ENCODE assay signal across 22 cellular contexts in genomic region chrX:134569306-134569705, GRCh38.
DNase-seq lines count a peak whose midpoint lies in the region; ATAC-seq, FAIRE-seq and TF ChIP-seq lines count a peak whose summit lies in the region.
"Had no signal": no experiment of that assay in that cellular context is flagged by ENCODE, and none has a peak within 500 bp of the region (broad histone marks: within the 10 kb centered on the region; RNA-seq: fewer than 3 reads in every experiment).

No MANE protein-coding gene starts in this region.

- H3K4me1 ChIP-seq in K562 (replicated peaks in 1 of 2; ENCODE audit: control insufficient read depth in 2 of 2, insufficient read depth in 2 of 2, low read length in 2 of 2) (peaks cover 0 to 13% of the 10 kb centered on the region in 2 experiments; a peak in 2 of 5 replicates), HAP-1 (peaks cover 4% of the 10 kb centered on the region; the same call in 1 of the 2 replicates)

- peaks cover 49% of the 10 kb centered on the region for H3K4me1 Mint-ChIP-seq in HFFc6 (ENCODE audit: low read depth)
- peaks cover 3% of the 10 kb centered on the region for H3K4me1 Mint-ChIP-seq in progenitor cell of endocrine pancreas (ENCODE audit: low read depth)
- H3K4me1 Mint-ChIP-seq: CD4-positive, CD25-positive, alpha-beta regulatory T cell; CD8-positive, alpha-beta memory T cell had no signal

- TF ChIP-seq EP300 in K562 (IDR thresholded peaks at IDR 0.05; ENCODE audit: low read length): no peak

- CTCF ChIA-PET in K562 (lab: Yijun Ruan, JAX; ENCODE audit: low intra/inter-chr PET ratio): interaction anchor here (0.7 kb wide), 1 partner anchor 124 kb away, joined by 3 read pairs; no protein-coding TSS in a partner anchor

- H3K36me3 Mint-ChIP-seq in HFFc6 (ENCODE audit: low read depth): no peaks in the 10 kb centered on the region
- no peaks in the 10 kb centered on the region for H3K36me3 Mint-ChIP-seq in progenitor cell of endocrine pancreas (ENCODE audit: insufficient read depth)
- H3K36me3 Mint-ChIP-seq: CD4-positive, CD25-positive, alpha-beta regulatory T cell; CD8-positive, alpha-beta memory T cell; IgD-negative memory B cell had no signal

- FAIRE-seq in K562 (lab: Jason Lieb, UNC): no peak
- FAIRE-seq: D721Med, G401.6, GM12892, GM18507, HTR-8/SVneo had no signal

- peak overlapping the region; percentile 25; the same call in 1 of the 2 replicates for H3K4me2 ChIP-seq in K562 (ENCODE audit: insufficient read depth, low read length)

- intact Hi-C loops in K562 (cut with micrococcal nuclease): no loop called here

- H3K4me3 ChIP-seq in K562 (no peak overlapping the region), HAP-1 (no peak overlapping the region)
- H3K4me3 ChIP-seq: GM23248 had no signal

- H3K36me3 ChIP-seq in K562 (ENCODE audit: control insufficient read depth, insufficient read depth, low read length) (no peaks in the 10 kb centered on the region), HAP-1 (replicated peaks) (no peaks in the 10 kb centered on the region)
- H3K36me3 ChIP-seq: BE2C had no signal

- H3K9me3 Mint-ChIP-seq in HFFc6 (no peaks in the 10 kb centered on the region), progenitor cell of endocrine pancreas (ENCODE audit: low read depth) (peaks cover 8% of the 10 kb centered on the region)
- H3K9me3 Mint-ChIP-seq: IgD-negative memory B cell had no signal

- POLR2A ChIA-PET in K562 (lab: Yijun Ruan, JAX): interaction anchor here (0.7 kb wide), 1 partner anchor 57 kb away, joined by 3 read pairs; no protein-coding TSS in a partner anchor

- H3K27ac ChIP-seq in K562 (ENCODE audit: extremely low read depth, low read depth, low read length): peak overlapping the region; percentile 46; the same call in 1 of the 3 replicates
- H3K27ac ChIP-seq: GM23248 had no signal

- in situ Hi-C loops in K562 (cut with MboI): no loop called here
- in situ Hi-C loops in HAP-1 (cut with MboI; ENCODE audit: low sequenced_read_pairs): no loop called here

- WGBS in K562 (ENCODE audit: insufficient coverage, low coverage, missing lambda C conversion rate): 5% methylated on average over 3 of the region's 3 CpGs

- ATAC-seq in K562 (peak; percentile 83), HG02840 (IDR thresholded peaks at IDR 0.05; ENCODE audit: low FRiP score, unreplicated experiment) (no peak)

- no peak for TF ChIP-seq POLR2A in K562 (conservative IDR thresholded peaks at IDR 0.05)

- H4K20me1 ChIP-seq in K562 (replicated peaks; ENCODE audit: control insufficient read depth, insufficient read depth, low read length): no peaks in the 10 kb centered on the region

- no peaks in the 10 kb centered on the region for H3K9me1 ChIP-seq in K562 (ENCODE audit: control insufficient read depth, insufficient read depth, low read length)

- no peak overlapping the region for H3K9ac ChIP-seq in K562 (ENCODE audit: insufficient read depth in 1 of 2, low read depth in 2 of 2, low read length in 2 of 2)
- H3K9ac ChIP-seq: GM23248 had no signal

- no peaks in the 10 kb centered on the region for H3K79me2 ChIP-seq in K562 (ENCODE audit: control insufficient read depth, insufficient read depth, low read length)

- no peak for TF ChIP-seq CTCF in HFFc6 (IDR thresholded peaks at IDR 0.05)
- no peak for TF ChIP-seq CTCF in K562 (IDR thresholded peaks at IDR 0.05 in 2 of 3, conservative IDR thresholded peaks at IDR 0.05 in 1 of 3; ENCODE audit: insufficient read depth in 2 of 3, low read depth in 1 of 3, low read length in 3 of 3)
- TF ChIP-seq CTCF in progenitor cell of endocrine pancreas (IDR thresholded peaks at IDR 0.05; ENCODE audit: unreplicated experiment): no peak

- H3K27me3 ChIP-seq in K562 (ENCODE audit: control insufficient read depth in 2 of 2, insufficient read depth in 2 of 2, low read length in 2 of 2): no peaks in the 10 kb centered on the region; a peak in 1 of 5 replicates
- no peaks in the 10 kb centered on the region for H3K27me3 ChIP-seq in HAP-1 (ENCODE audit: low read depth)
- H3K27me3 ChIP-seq: BE2C had no signal

- H3K27me3 Mint-ChIP-seq in HFFc6 (ENCODE audit: insufficient read depth) (no peaks in the 10 kb centered on the region; the same call in 1 of the 2 replicates), progenitor cell of endocrine pancreas (no peaks in the 10 kb centered on the region)

- DNase-seq in HFFc6: no peak
- DNase-seq in OCI-M1 (lab: John Stamatoyannopoulos, UW): peak; percentile 47
- peak in 2 of 4 experiments; percentile 19 to 52 for DNase-seq in K562 (ENCODE audit: extremely low read depth in 1 of 4, low spot score in 3 of 4)
- no peak for DNase-seq in progenitor cell of endocrine pancreas (ENCODE audit: low spot score, unreplicated experiment)
- no peak for DNase-seq in NCI-H1417 (lab: John Stamatoyannopoulos, UW)
- DNase-seq in HAP-1 (ENCODE audit: low spot score in 2 of 2): no peak
- DNase-seq: ACHN; BE2C; C1 segment of cervical spinal cord; CD4-positive, CD25-positive, alpha-beta regulatory T cell; CD8-positive, alpha-beta memory T cell; COR-L47; GM23248; HCEC 1CT; KG1 had no signal

- H3K9me3 ChIP-seq in K562 (replicated peaks; ENCODE audit: control insufficient read depth, insufficient read depth, low read depth, low read length) (no peaks in the 10 kb centered on the region), HAP-1 (no peaks in the 10 kb centered on the region)
- H3K9me3 ChIP-seq: BE2C had no signal

- BruUV-seq in K562 (replicated peaks; lab: Mats Ljungman, UMichigan): no TSS peak

- H3K4me3 Mint-ChIP-seq in HFFc6 (no peak overlapping the region), progenitor cell of endocrine pancreas (ENCODE audit: low read depth) (no peak overlapping the region)
- H3K4me3 Mint-ChIP-seq: CD4-positive, CD25-positive, alpha-beta regulatory T cell; CD8-positive, alpha-beta memory T cell; IgD-negative memory B cell had no signal

- peak overlapping the region; percentile 34; the same call in 1 of the 2 replicates for H2AFZ ChIP-seq in K562 (ENCODE audit: low read depth, low read length)
- H2AFZ ChIP-seq: GM23248 had no signal

- H3K27ac Mint-ChIP-seq in HFFc6 (peak overlapping the region; percentile 10; the same call in 1 of the 2 replicates), progenitor cell of endocrine pancreas (no peak overlapping the region)
- H3K27ac Mint-ChIP-seq: CD4-positive, CD25-positive, alpha-beta regulatory T cell; CD8-positive, alpha-beta memory T cell; IgD-negative memory B cell had no signal

- no peak for TF ChIP-seq RAD21 in K562 (CRISPR knock-in tag; conservative IDR thresholded peaks at IDR 0.05 in 1 of 2, IDR thresholded peaks at IDR 0.05 in 1 of 2)

TF ChIP-seq in K562, 482 proteins besides CTCF, POLR2A, EP300 and RAD21 (continues in another document):
- TF ChIP-seq MAFK (IDR thresholded peaks at IDR 0.05; ENCODE audit: low read length) (peak; percentile 56), FOXJ2 (tag; IDR thresholded peaks at IDR 0.05) (peak; percentile 55; the same call in 1 of the 2 replicates)
